8 cellular contexts compared by ENCODE assay signal in genomic region chr7:134891262-134892001, GRCh38.
A peak's percentile ranks its signal among the peaks of the same experiment; 100 is the strongest.
DNase-seq lines count a peak whose midpoint lies in the region; ATAC-seq, FAIRE-seq and TF ChIP-seq lines count a peak whose summit lies in the region.

No MANE protein-coding gene starts in this region.

- H3K4me3 ChIP-seq in HEK293 (ENCODE audit: low read depth, low read length), result peak overlapping the region; percentile 68
- peak overlapping the region; percentile 43 to 74 (median 56) for H3K4me3 ChIP-seq in esophagus squamous epithelium
- H3K4me3 ChIP-seq in mucosa of descending colon, result no peak overlapping the region

- H3K36me3 ChIP-seq in HEK293 (ENCODE audit: control insufficient read depth in 2 of 2, insufficient read depth in 1 of 2, low read length in 2 of 2) (no peaks in the 10 kb centered on the region), esophagus squamous epithelium (peaks cover 0 to 4% (median 0%) of the 10 kb centered on the region in 3 donors), mucosa of descending colon (ENCODE audit: low read depth) (no peaks in the 10 kb centered on the region)

- POLR2A ChIA-PET in HEK293 (lab: Yijun Ruan, JAX), result interaction anchor here (1.0 to 1.3 kb wide), 5 partner anchors 8 to 195 kb away, joined by 3 to 4 read pairs (median 3); no protein-coding TSS in a partner anchor

- intact Hi-C loops in esophagus squamous epithelium (cut with DNase I) (no loop called here), mucosa of descending colon (cut with DNase I, micrococcal nuclease) (no loop called here)

- H3K4me1 ChIP-seq in HEK293 (ENCODE audit: control insufficient read depth, insufficient read depth, low read length) (peaks cover 16% of the 10 kb centered on the region), esophagus squamous epithelium (peaks cover 8 to 66% (median 24%) of the 10 kb centered on the region in 3 donors), mucosa of descending colon (ENCODE audit: low read depth) (no peaks in the 10 kb centered on the region)

- TF ChIP-seq POLR2A in esophagus squamous epithelium (IDR thresholded peaks at IDR 0.05), result peak in 2 of 4 donors; percentile 13 to 55

- FAIRE-seq in urothelium cell line (lab: Jason Lieb, UNC), result no peak

- WGBS in esophagus squamous epithelium, 2 donors, result 12 to 29% methylated on average over 27 of the region's 27 CpGs

- H3K9me3 ChIP-seq in HEK293 (ENCODE audit: control insufficient read depth, insufficient read depth, low read depth, low read length) (no peaks in the 10 kb centered on the region), esophagus squamous epithelium (peaks cover 0 to 11% (median 0%) of the 10 kb centered on the region in 3 donors), mucosa of descending colon (peaks cover 5% of the 10 kb centered on the region)

- CTCF ChIA-PET in HEK293 (lab: Yijun Ruan, JAX), result interaction anchor here (1.4 kb wide), 1 partner anchor 63 kb away, joined by 3 read pairs; no protein-coding TSS in a partner anchor

- H3K27ac ChIP-seq in HEK293 (ENCODE audit: extremely low read depth, low read depth, low read length) (peak overlapping the region; percentile 45; the same call in 1 of the 2 replicates), esophagus squamous epithelium (peak overlapping the region; percentile 78 to 88 (median 84))

- DNase-seq in A172 (ENCODE audit: low spot score) (peak; percentile 94), esophagus squamous epithelium (lab: John Stamatoyannopoulos, UW) (no peak), mucosa of descending colon (peak; percentile 37 to 61 (median 41)), urothelium cell line (ENCODE audit: low spot score) (peak; percentile 84)
- DNase-seq in central memory CD4-positive, alpha-beta T cell, result no peak

- ATAC-seq in SK-N-SH treated with all-trans-retinoic acid at 6 μM for 48 hours, result peak; percentile 82
- peak; percentile 65 for ATAC-seq in mucosa of descending colon
- no peak for ATAC-seq in HG02885 (IDR thresholded peaks at IDR 0.05; ENCODE audit: poor library complexity, unreplicated experiment)

- no peak for TF ChIP-seq CTCF in HEK293 (tag by site-specific recombination; IDR thresholded peaks at IDR 0.05)
- TF ChIP-seq CTCF in esophagus squamous epithelium (IDR thresholded peaks at IDR 0.05), result no peak
- TF ChIP-seq CTCF in mucosa of descending colon (IDR thresholded peaks at IDR 0.05), result no peak

- H3K27me3 ChIP-seq in esophagus squamous epithelium, result no peaks in the 10 kb centered on the region

TF ChIP-seq in HEK293, 187 proteins besides CTCF, POLR2A, EP300 and RAD21 (continues in another document):
- TF ChIP-seq ZSCAN5A (tag by site-specific recombination; IDR thresholded peaks at IDR 0.05), result peak; percentile 65; the same call in 1 of the 2 replicates
- 0 out of 2 replicates have a peak, but pooled peaks have one; percentile 19 for TF ChIP-seq ZNF561 (tag by site-specific recombination; IDR thresholded peaks at IDR 0.05; ENCODE audit: borderline replicate concordance)
- peak; percentile 61 for TF ChIP-seq WT1 (tag by site-specific recombination; IDR thresholded peaks at IDR 0.05)
- peak; percentile 10; the same call in 1 of the 2 replicates for TF ChIP-seq KLF10 (tag by site-specific recombination; IDR thresholded peaks at IDR 0.05)
- peak; percentile 41; the same call in 1 of the 2 replicates for TF ChIP-seq SP2 (tag by site-specific recombination; IDR thresholded peaks at IDR 0.05)
- TF ChIP-seq ZNF211 (tag by site-specific recombination; IDR thresholded peaks at IDR 0.05; ENCODE audit: low read depth), result no peak
- TF ChIP-seq ZNF76 (tag by site-specific recombination; IDR thresholded peaks at IDR 0.05; ENCODE audit: borderline replicate concordance, low read depth), result 0 out of 2 replicates have a peak, but pooled peaks have one; percentile 34
- TF ChIP-seq ZFP69B (tag by site-specific recombination; IDR thresholded peaks at IDR 0.05), result peak; percentile 34; the same call in 1 of the 2 replicates
- TF ChIP-seq KLF1 (tag by site-specific recombination; IDR thresholded peaks at IDR 0.05), result peak; percentile 58
- no peak for TF ChIP-seq ZNF677 (tag by site-specific recombination; IDR thresholded peaks at IDR 0.05)
- no peak for TF ChIP-seq ZBTB21 (tag by site-specific recombination; IDR thresholded peaks at IDR 0.05)
- TF ChIP-seq ZNF629 (tag by site-specific recombination; IDR thresholded peaks at IDR 0.05), result peak; percentile 69; the same call in 1 of the 2 replicates

TF ChIP-seq in SK-N-SH treated with all-trans-retinoic acid at 6 μM for 48 hours, 23 proteins besides CTCF, POLR2A, EP300 and RAD21:
- TF ChIP-seq POU6F1 (CRISPR knock-in tag; IDR thresholded peaks at IDR 0.05; ENCODE audit: borderline replicate concordance, low read depth) (no peak), TCF4 (CRISPR knock-in tag; IDR thresholded peaks at IDR 0.05; ENCODE audit: borderline replicate concordance) (0 out of 2 replicates have a peak, but pooled peaks have one; percentile 18), ZFP3 (CRISPR knock-in tag; IDR thresholded peaks at IDR 0.05) (0 out of 2 replicates have a peak, but pooled peaks have one; percentile 24), ZNF70 (CRISPR knock-in tag; IDR thresholded peaks at IDR 0.05) (no peak), SNAI2 (CRISPR knock-in tag; IDR thresholded peaks at IDR 0.05) (0 out of 2 replicates have a peak, but pooled peaks have one; percentile 13)

Comparison
In these comparisons a context has a peak if more than half of its experiments do, and no peak if none do; other contexts are left out.
1. DNase-seq: peak in A172 (single experiment), mucosa of descending colon (3 of 3) and urothelium cell line (single experiment); none in esophagus squamous epithelium (single experiment) and central memory CD4-positive, alpha-beta T cell (single experiment).